Comparison of ENCODE assay signal across 24 cellular contexts in genomic region chr7:85685901-85686300, GRCh38.
DNase-seq lines count a peak whose midpoint lies in the region; ATAC-seq and TF ChIP-seq lines count a peak whose summit lies in the region.
"Had no signal": no experiment of that assay in that cellular context is flagged by ENCODE, and none has a peak within 500 bp of the region (broad histone marks: within the 10 kb centered on the region; RNA-seq: fewer than 3 reads in every experiment).

No MANE protein-coding gene starts in this region.

- POLR2A ChIA-PET in PC-3 (lab: Charles Lee; ENCODE audit: unreplicated experiment) = no interaction called here

- H3K9me2 ChIP-seq in PC-3 (replicated peaks; ENCODE audit: low read length) = no peaks in the 10 kb centered on the region; the same call in 1 of the 2 replicates

- no peaks in the 10 kb centered on the region for H3K36me3 ChIP-seq in PC-3 (ENCODE audit: low read depth, low read length)
- H3K36me3 ChIP-seq: adrenal gland; BLaER1 treated with 17β-estradiol and CSF1 and Interleukin-3, amounts not matched to agents 10 nM and 100 nM; brain microvascular endothelial cell; heart left ventricle; neutrophil; sigmoid colon; SJCRH30; vagina had no signal

- no peak overlapping the region for H3K27ac ChIP-seq in PC-3 (ENCODE audit: low read length)
- H3K27ac ChIP-seq: adrenal gland; BLaER1 treated with 17β-estradiol and CSF1 and Interleukin-3, amounts not matched to agents 10 nM and 100 nM; brain microvascular endothelial cell; heart left ventricle; neutrophil; sigmoid colon; SJCRH30; vagina had no signal

- H2AFZ ChIP-seq in PC-3 (ENCODE audit: low read length) = no peak overlapping the region

- no TSS peak for BruUV-seq in PC-3 (replicated peaks; lab: Mats Ljungman, UMichigan)

- no peaks in the 10 kb centered on the region for H3K27me3 ChIP-seq in PC-3 (ENCODE audit: low read length)
- H3K27me3 ChIP-seq: adrenal gland; BLaER1 treated with 17β-estradiol and CSF1 and Interleukin-3, amounts not matched to agents 10 nM and 100 nM; brain microvascular endothelial cell; heart left ventricle; neutrophil; sigmoid colon; SJCRH30; vagina had no signal

- intact Hi-C loops in PC-3 (cut with micrococcal nuclease) (no loop called here), left colon (cut with DNase I, micrococcal nuclease) (no loop called here)

- no peaks in the 10 kb centered on the region for H4K20me1 ChIP-seq in PC-3 (ENCODE audit: low read length)
- H4K20me1 ChIP-seq: BLaER1 treated with 17β-estradiol and CSF1 and Interleukin-3, amounts not matched to agents 10 nM and 100 nM had no signal

- no peak overlapping the region for H3K4me3 ChIP-seq in AG10803 (ENCODE audit: low read length)
- no peak overlapping the region for H3K4me3 ChIP-seq in PC-3 (ENCODE audit: low read length)
- H3K4me3 ChIP-seq: adrenal gland; BLaER1 treated with 17β-estradiol and CSF1 and Interleukin-3, amounts not matched to agents 10 nM and 100 nM; heart left ventricle; sigmoid colon; SJCRH30; vagina had no signal

- no peaks in the 10 kb centered on the region for H3K79me2 ChIP-seq in PC-3 (ENCODE audit: low read length)

- no peaks in the 10 kb centered on the region for H3K9me3 ChIP-seq in PC-3 (ENCODE audit: low read length)
- H3K9me3 ChIP-seq: adrenal gland, heart left ventricle, neutrophil, sigmoid colon, SJCRH30, vagina had no signal

- no peaks in the 10 kb centered on the region for H3F3A ChIP-seq in PC-3 (ENCODE audit: low read length, unreplicated experiment)

- no peak for TF ChIP-seq CTCF in AG10803 (conservative IDR thresholded peaks at IDR 0.05; ENCODE audit: low read length)
- TF ChIP-seq CTCF in PC-3 (conservative IDR thresholded peaks at IDR 0.05; ENCODE audit: low read depth, low read length) = no peak

- H3K4me2 ChIP-seq in PC-3 (ENCODE audit: low read length) = no peak overlapping the region
- H3K4me2 ChIP-seq: BLaER1 treated with 17β-estradiol and CSF1 and Interleukin-3, amounts not matched to agents 10 nM and 100 nM had no signal

- no peaks in the 10 kb centered on the region; the same call in 1 of the 2 replicates for H3K4me1 ChIP-seq in PC-3 (ENCODE audit: insufficient read depth, low read length)
- H3K4me1 ChIP-seq: adrenal gland; BLaER1 treated with 17β-estradiol and CSF1 and Interleukin-3, amounts not matched to agents 10 nM and 100 nM; heart left ventricle; sigmoid colon; SJCRH30; vagina had no signal

- CTCF ChIA-PET in PC-3 (lab: Charles Lee) = interaction anchor here (0.6 kb wide), 1 partner anchor 52 kb away, joined by 5 read pairs; no protein-coding TSS in a partner anchor

- H3K9ac ChIP-seq in PC-3 (ENCODE audit: low read length) = no peak overlapping the region
- H3K9ac ChIP-seq: BLaER1 treated with 17β-estradiol and CSF1 and Interleukin-3, amounts not matched to agents 10 nM and 100 nM had no signal

- DNase-seq in AG10803 (ENCODE audit: low read depth) = peak; percentile 31
- peak; percentile 38 for DNase-seq in EL
- peak; percentile 77 for DNase-seq in PC-3
- DNase-seq in fibroblast of gingiva (ENCODE audit: low read depth) = peak; percentile 34
- DNase-seq in NCI-H146 treated with DMSO at 0.1 percent for 48 hours (lab: John Stamatoyannopoulos, UW; ENCODE audit: unreplicated experiment) = no peak
- DNase-seq in NCI-H345 treated with DMSO at 0.1 percent for 48 hours (lab: John Stamatoyannopoulos, UW; ENCODE audit: unreplicated experiment) = no peak
- no peak for DNase-seq in left colon
- DNase-seq: activated CD4-positive, alpha-beta T cell treated with anti-CD3 and anti-CD28 coated beads for 36 hours; activated naive CD4-positive, alpha-beta T cell treated with Interleukin-2 at 50 U/mL for 16 hours; activated T-cell treated with anti-CD3 and anti-CD28 coated beads, Interleukin-2, amount 50 U/mL, for 72 hours; adrenal gland; brain microvascular endothelial cell; effector memory CD4-positive, alpha-beta T cell; heart left ventricle; HFFc6; NCI-H187; NCI-H345; NK-92 treated with Interleukin-12 subunit alpha and Interleukin-12 subunit beta, amount 100 ng/mL, for 24 hours; sigmoid colon had no signal

- peak; percentile 72 for ATAC-seq in PC-3
- ATAC-seq in GM21825 (IDR thresholded peaks at IDR 0.05; ENCODE audit: unreplicated experiment) = no peak
- ATAC-seq in left colon = no peak
- ATAC-seq: activated CD4-positive, alpha-beta T cell treated with anti-CD3 and anti-CD28 coated beads for 36 hours; activated T-cell treated with anti-CD3 and anti-CD28 coated beads, Interleukin-2, amount 50 U/mL, for 72 hours; heart left ventricle had no signal

Comparison
In these comparisons a context has a peak if more than half of its experiments do, and no peak if none do; other contexts are left out.
1. DNase-seq: peak in AG10803 (single experiment), EL (single experiment), PC-3 (single experiment) and fibroblast of gingiva (single experiment); none in NCI-H146 treated with DMSO at 0.1 percent for 48 hours (single experiment), NCI-H345 treated with DMSO at 0.1 percent for 48 hours (single experiment) and left colon (0 of 2).